In genomic region chr20:17605131-17605660, GRCh38 we compare ENCODE assay signal across 1 cellular context.
TF ChIP-seq lines count a peak whose summit lies in the region.

No MANE protein-coding gene starts in this region.

TF ChIP-seq in WTC11, 78 proteins besides CTCF, POLR2A, EP300 and RAD21 (continued from another document):
- TF ChIP-seq ATF6 (CRISPR knock-in tag; IDR thresholded peaks at IDR 0.05) (no peak), ZNF317 (CRISPR knock-in tag; IDR thresholded peaks at IDR 0.05; ENCODE audit: borderline replicate concordance, low read depth) (no peak), KAT7 (CRISPR knock-in tag; IDR thresholded peaks at IDR 0.05; ENCODE audit: borderline replicate concordance) (no peak)
